ENCODE assay signal across 29 cellular contexts in the genomic region with DNA sequence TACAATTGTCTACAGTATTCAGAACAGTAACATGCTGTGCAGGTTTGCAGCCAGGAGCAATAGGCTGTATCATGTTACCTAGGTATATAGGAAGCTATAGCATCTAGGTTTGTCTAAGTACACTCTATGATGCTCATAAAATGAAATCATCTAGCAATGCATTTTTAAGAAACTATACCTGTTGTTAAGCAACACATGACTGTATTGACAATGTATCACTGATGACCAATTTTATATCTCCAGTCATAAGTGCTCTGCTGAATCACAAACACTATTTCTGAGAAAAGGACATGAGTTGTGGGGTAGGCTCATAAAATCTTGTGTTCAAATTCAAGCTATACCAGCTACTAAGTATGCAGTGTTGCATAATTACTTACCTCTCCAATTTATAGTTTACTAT.
"Had no signal": no experiment of that assay in that cellular context is flagged by ENCODE, and none has a peak within 500 bp of the region (broad histone marks: within the 10 kb centered on the region; RNA-seq: fewer than 3 reads in every experiment).

No MANE protein-coding gene starts in this region.

- H3K4me3 Mint-ChIP-seq: activated CD4-positive, alpha-beta memory T cell treated with anti-CD3 and anti-CD28 coated beads for 36 hours; activated CD4-positive, alpha-beta T cell treated with anti-CD3 and anti-CD28 coated beads for 36 hours; activated CD4-positive, alpha-beta T cell treated with anti-CD3 and anti-CD28 coated beads, Interleukin-2, amount 10 ng/mL, durations not matched to agents 24 days and 14 days; activated CD8-positive, alpha-beta memory T cell treated with anti-CD3 and anti-CD28 coated beads, Interleukin-2, amount 10 ng/mL, durations not matched to agents 7 days and 5 days; activated CD8-positive, alpha-beta T cell treated with anti-CD3 and anti-CD28 coated beads, Interleukin-2, amount 10 ng/mL, durations not matched to agents 7 days and 5 days; activated naive CD8-positive, alpha-beta T cell; activated T-cell treated with anti-CD3 and anti-CD28 coated beads, Interleukin-2, amount 50 U/mL, for 72 hours; activated T-helper 17 cell treated with anti-CD3 and anti-CD28 coated beads, Interleukin-2, amount 50 U/mL, for 72 hours; T-helper 17 cell; T-helper 2 cell treated with Interferon-gamma antibody and Interleukin-4, amounts not matched to agents 5 μg/mL and 100 μg/mL, for 36 hours had no signal

- H3K36me3 Mint-ChIP-seq: activated CD4-positive, alpha-beta memory T cell treated with anti-CD3 and anti-CD28 coated beads for 36 hours; activated CD8-positive, alpha-beta memory T cell treated with anti-CD3 and anti-CD28 coated beads, Interleukin-2, amount 10 ng/mL, durations not matched to agents 7 days and 5 days; activated naive CD8-positive, alpha-beta T cell had no signal

- H3K4me3 ChIP-seq: cardiac muscle cell, colonic mucosa, esophagus squamous epithelium had no signal

- H3K27me3 ChIP-seq: brain microvascular endothelial cell, cardiac muscle cell, colonic mucosa, esophagus squamous epithelium had no signal

- ATAC-seq: activated CD4-positive, alpha-beta T cell treated with anti-CD3 and anti-CD28 coated beads for 36 hours; activated CD8-positive, alpha-beta memory T cell treated with anti-CD3 and anti-CD28 coated beads, Interleukin-2, amount 10 ng/mL, durations not matched to agents 7 days and 5 days; activated CD8-positive, alpha-beta T cell treated with anti-CD3 and anti-CD28 coated beads, Interleukin-2, amount 10 ng/mL, durations not matched to agents 7 days and 5 days; activated T-cell treated with anti-CD3 and anti-CD28 coated beads, Interleukin-2, amount 50 U/mL, for 72 hours; activated T-helper 17 cell treated with anti-CD3 and anti-CD28 coated beads, Interleukin-2, amount 50 U/mL, for 72 hours; T-helper 17 cell had no signal

- H3K27me3 Mint-ChIP-seq: activated CD4-positive, alpha-beta memory T cell treated with anti-CD3 and anti-CD28 coated beads for 36 hours; activated CD4-positive, alpha-beta T cell treated with anti-CD3 and anti-CD28 coated beads for 36 hours; activated CD4-positive, alpha-beta T cell treated with anti-CD3 and anti-CD28 coated beads, Interleukin-2, amount 10 ng/mL, durations not matched to agents 24 days and 14 days; activated CD8-positive, alpha-beta memory T cell treated with anti-CD3 and anti-CD28 coated beads, Interleukin-2, amount 10 ng/mL, durations not matched to agents 7 days and 5 days; activated naive CD8-positive, alpha-beta T cell; activated T-helper 17 cell treated with anti-CD3 and anti-CD28 coated beads, Interleukin-2, amount 50 U/mL, for 72 hours; T-helper 17 cell had no signal

- H3K9me3 Mint-ChIP-seq: activated CD4-positive, alpha-beta memory T cell treated with anti-CD3 and anti-CD28 coated beads for 36 hours; activated CD4-positive, alpha-beta T cell treated with anti-CD3 and anti-CD28 coated beads, Interleukin-2, amount 10 ng/mL, durations not matched to agents 24 days and 14 days; T-helper 2 cell treated with Interferon-gamma antibody and Interleukin-4, amounts not matched to agents 5 μg/mL and 100 μg/mL, for 36 hours had no signal

- DNase-seq: activated CD4-positive, alpha-beta memory T cell treated with anti-CD3 and anti-CD28 coated beads for 36 hours; activated CD4-positive, alpha-beta T cell treated with anti-CD3 and anti-CD28 coated beads for 36 hours; activated CD4-positive, alpha-beta T cell treated with anti-CD3 and anti-CD28 coated beads, Interleukin-2, amount 10 ng/mL, durations not matched to agents 24 days and 14 days; activated CD4-positive, CD25-positive, alpha-beta regulatory T cell; activated CD4-positive, CD25-positive, alpha-beta regulatory T cell treated with anti-CD3 and anti-CD28 coated beads, Interleukin-2, amount 50 U/mL, for 72 hours; activated CD8-positive, alpha-beta memory T cell treated with anti-CD3 and anti-CD28 coated beads, Interleukin-2, amount 10 ng/mL, durations not matched to agents 7 days and 5 days; activated CD8-positive, alpha-beta memory T cell treated with anti-CD3 and anti-CD28 coated beads, Interleukin-2, amount 50 U/mL, for 4 hours; activated CD8-positive, alpha-beta T cell treated with anti-CD3 and anti-CD28 coated beads, Interleukin-2, amount 10 ng/mL, durations not matched to agents 7 days and 5 days; activated effector memory CD4-positive, alpha-beta T cell treated with Interleukin-2 at 50 U/mL for 16 hours; activated gamma-delta T cell treated with Interleukin-2 at 50 U/mL for 16 hours; activated naive CD4-positive, alpha-beta T cell treated with anti-CD3 and anti-CD28 coated beads, Interleukin-2, amount 50 U/mL, for 16 hours; activated naive CD4-positive, alpha-beta T cell treated with Interleukin-2 at 50 U/mL for 16 hours; activated T-cell treated with anti-CD3 and anti-CD28 coated beads, Interleukin-2, amount 50 U/mL, for 1 hour; activated T-cell treated with anti-CD3 and anti-CD28 coated beads, Interleukin-2, amount 50 U/mL, for 72 hours; amniotic stem cell; anterior cingulate cortex; brain microvascular endothelial cell; central memory CD4-positive, alpha-beta T cell; cerebellar nuclear complex; colonic mucosa; effector CD8-positive, alpha-beta T cell; esophagus squamous epithelium; head of caudate nucleus; T-helper 1 cell; T-helper 17 cell had no signal

- H3K9me3 ChIP-seq: colonic mucosa, esophagus squamous epithelium had no signal

- H3K4me1 ChIP-seq: colonic mucosa, esophagus squamous epithelium had no signal

- H3K36me3 ChIP-seq: brain microvascular endothelial cell, cardiac muscle cell, colonic mucosa, esophagus squamous epithelium had no signal

- H3K27ac ChIP-seq: brain microvascular endothelial cell, cardiac muscle cell, colonic mucosa, esophagus squamous epithelium had no signal

- H3K4me1 Mint-ChIP-seq: activated CD4-positive, alpha-beta T cell treated with anti-CD3 and anti-CD28 coated beads for 36 hours; activated CD4-positive, alpha-beta T cell treated with anti-CD3 and anti-CD28 coated beads, Interleukin-2, amount 10 ng/mL, durations not matched to agents 24 days and 14 days; activated CD8-positive, alpha-beta memory T cell treated with anti-CD3 and anti-CD28 coated beads, Interleukin-2, amount 10 ng/mL, durations not matched to agents 7 days and 5 days; activated T-helper 17 cell treated with anti-CD3 and anti-CD28 coated beads, Interleukin-2, amount 50 U/mL, for 72 hours; T-helper 17 cell had no signal

- H3K27ac Mint-ChIP-seq: activated CD4-positive, alpha-beta memory T cell treated with anti-CD3 and anti-CD28 coated beads for 36 hours; activated CD4-positive, alpha-beta T cell treated with anti-CD3 and anti-CD28 coated beads for 36 hours; activated CD4-positive, alpha-beta T cell treated with anti-CD3 and anti-CD28 coated beads, Interleukin-2, amount 10 ng/mL, durations not matched to agents 24 days and 14 days; activated CD8-positive, alpha-beta memory T cell treated with anti-CD3 and anti-CD28 coated beads, Interleukin-2, amount 10 ng/mL, durations not matched to agents 7 days and 5 days; activated CD8-positive, alpha-beta T cell treated with anti-CD3 and anti-CD28 coated beads, Interleukin-2, amount 10 ng/mL, durations not matched to agents 7 days and 5 days; activated naive CD8-positive, alpha-beta T cell; activated T-cell treated with anti-CD3 and anti-CD28 coated beads, Interleukin-2, amount 50 U/mL, for 72 hours; activated T-helper 17 cell treated with anti-CD3 and anti-CD28 coated beads, Interleukin-2, amount 50 U/mL, for 72 hours; T-helper 17 cell; T-helper 2 cell treated with Interferon-gamma antibody and Interleukin-4, amounts not matched to agents 5 μg/mL and 100 μg/mL, for 36 hours had no signal
